In the genomic region with DNA sequence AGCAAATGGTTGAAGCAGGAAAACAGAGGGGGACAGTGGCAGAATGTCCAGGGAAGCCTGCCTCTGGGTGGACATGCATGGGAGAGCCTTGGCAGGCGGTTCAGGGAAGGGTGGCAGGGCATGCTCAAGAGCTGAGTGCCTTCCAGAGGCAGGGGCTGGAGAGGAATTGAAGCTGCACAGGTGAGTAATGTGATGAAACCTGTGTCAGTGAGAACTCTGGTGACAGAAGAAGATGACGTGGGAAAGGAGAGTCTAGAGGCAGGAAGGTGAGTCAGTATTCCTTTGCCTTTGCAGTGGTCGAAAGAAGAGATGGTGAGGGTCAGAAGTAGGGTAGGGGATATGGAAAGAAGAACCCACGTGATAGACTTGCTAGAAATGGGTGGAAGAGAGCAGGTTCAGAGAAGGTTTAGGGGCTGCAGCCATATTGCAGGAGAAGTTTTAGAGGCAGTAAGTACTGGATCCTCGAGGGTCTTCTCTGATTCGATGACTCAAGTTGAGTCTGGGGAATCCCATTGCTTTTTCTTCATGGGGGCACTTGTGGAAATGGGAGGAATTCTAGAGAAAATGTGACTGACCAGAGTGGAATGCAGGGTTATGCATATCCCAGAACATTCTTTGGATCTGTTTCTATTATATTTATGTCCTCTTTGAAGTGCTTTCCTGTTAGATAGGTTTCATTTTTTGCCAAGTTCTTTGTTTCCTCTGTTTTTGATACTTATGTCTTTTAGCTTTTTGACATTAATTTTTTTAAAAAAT, we compare ENCODE assay signal across 1 cellular context.
TF ChIP-seq lines count a peak whose summit lies in the region.

No MANE protein-coding gene starts in this region.

TF ChIP-seq in IMR-90, 13 proteins besides CTCF, POLR2A, EP300 and RAD21:
- TF ChIP-seq, protein P1, sequence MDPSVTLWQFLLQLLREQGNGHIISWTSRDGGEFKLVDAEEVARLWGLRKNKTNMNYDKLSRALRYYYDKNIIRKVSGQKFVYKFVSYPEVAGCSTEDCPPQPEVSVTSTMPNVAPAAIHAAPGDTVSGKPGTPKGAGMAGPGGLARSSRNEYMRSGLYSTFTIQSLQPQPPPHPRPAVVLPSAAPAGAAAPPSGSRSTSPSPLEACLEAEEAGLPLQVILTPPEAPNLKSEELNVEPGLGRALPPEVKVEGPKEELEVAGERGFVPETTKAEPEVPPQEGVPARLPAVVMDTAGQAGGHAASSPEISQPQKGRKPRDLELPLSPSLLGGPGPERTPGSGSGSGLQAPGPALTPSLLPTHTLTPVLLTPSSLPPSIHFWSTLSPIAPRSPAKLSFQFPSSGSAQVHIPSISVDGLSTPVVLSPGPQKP (IDR thresholded peaks at IDR 0.05; ENCODE audit: borderline replicate concordance, low read depth, low read length) = no peak
- TF ChIP-seq MXI1 (IDR thresholded peaks at IDR 0.05; ENCODE audit: borderline replicate concordance, low read depth, low read length) = no peak
- no peak for TF ChIP-seq SMC3 (IDR thresholded peaks at IDR 0.05; ENCODE audit: low read depth, low read length)
- TF ChIP-seq CHD1 (IDR thresholded peaks at IDR 0.05; ENCODE audit: low read depth, low read length) = no peak
- TF ChIP-seq RCOR1 (IDR thresholded peaks at IDR 0.05; ENCODE audit: insufficient replicate concordance, low read length) = no peak
- TF ChIP-seq, protein P2, sequence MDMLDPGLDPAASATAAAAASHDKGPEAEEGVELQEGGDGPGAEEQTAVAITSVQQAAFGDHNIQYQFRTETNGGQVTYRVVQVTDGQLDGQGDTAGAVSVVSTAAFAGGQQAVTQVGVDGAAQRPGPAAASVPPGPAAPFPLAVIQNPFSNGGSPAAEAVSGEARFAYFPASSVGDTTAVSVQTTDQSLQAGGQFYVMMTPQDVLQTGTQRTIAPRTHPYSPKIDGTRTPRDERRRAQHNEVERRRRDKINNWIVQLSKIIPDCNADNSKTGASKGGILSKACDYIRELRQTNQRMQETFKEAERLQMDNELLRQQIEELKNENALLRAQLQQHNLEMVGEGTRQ (IDR thresholded peaks at IDR 0.05; ENCODE audit: low read depth, low read length) = no peak
- no peak for TF ChIP-seq NFE2L2 (IDR thresholded peaks at IDR 0.05; ENCODE audit: low read depth, low read length)
